Comparison of ENCODE assay signal across 7 cellular contexts in genomic region chr19:54465367-54466109, GRCh38. TPM values are rescaled to one million over a fixed set of nuclear protein-coding genes. Genes with fewer than 3 reads are reported as not detected.
A peak's percentile ranks its signal among the peaks of the same experiment; 100 is the strongest.
DNase-seq lines count a peak whose midpoint lies in the region; ATAC-seq and TF ChIP-seq lines count a peak whose summit lies in the region.
"Had no signal": no experiment of that assay in that cellular context is flagged by ENCODE, and none has a peak within 500 bp of the region (broad histone marks: within the 10 kb centered on the region; RNA-seq: fewer than 3 reads in every experiment).

No MANE protein-coding gene starts in this region.

- WGBS in gastroesophageal sphincter (ENCODE audit: low coverage in 1 of 2), 2 donors: 83 to 88% methylated on average over 4 to 11 of the region's 58 CpGs
- WGBS in transverse colon (ENCODE audit: low coverage in 1 of 2), 2 donors: 96 to 100% methylated on average over 1 to 45 of the region's 58 CpGs

- H3K9me3 ChIP-seq in gastroesophageal sphincter (no peaks in the 10 kb centered on the region), transverse colon (no peaks in the 10 kb centered on the region)

- H3K27ac Mint-ChIP-seq in activated naive CD4-positive, alpha-beta T cell treated with anti-CD3 and anti-CD28 coated beads, Interleukin-2, amount 50 U/mL, for 24 hours: no peak overlapping the region

- in situ Hi-C loops in transverse colon (cut with MboI; ENCODE audit: low pct_ligation_motif_present in 1 of 4, low pct_unique_long_range_greater_than_20kb in 1 of 4, low sequenced_read_pairs in 3 of 4): no loop called here

- TF ChIP-seq POLR2A in gastroesophageal sphincter (IDR thresholded peaks at IDR 0.05): no peak
- TF ChIP-seq POLR2A in transverse colon (IDR thresholded peaks at IDR 0.05): peak; percentile 0

- H3K4me1 ChIP-seq in gastroesophageal sphincter (peaks cover 0 to 70% (median 17%) of the 10 kb centered on the region in 3 donors), transverse colon (peaks cover 11 to 84% (median 61%) of the 10 kb centered on the region in 4 donors)

- H3K27ac ChIP-seq in gastroesophageal sphincter: peak overlapping the region in 3 of 4 donors; percentile 96 to 99 (median 98)
- peak overlapping the region; percentile 96 to 99 (median 98) for H3K27ac ChIP-seq in transverse colon

- H3K27me3 ChIP-seq in gastroesophageal sphincter: peaks cover 16% of the 10 kb centered on the region
- peaks cover 6% of the 10 kb centered on the region for H3K27me3 ChIP-seq in transverse colon

- no peaks in the 10 kb centered on the region for H3K9me3 Mint-ChIP-seq in activated naive CD4-positive, alpha-beta T cell treated with anti-CD3 and anti-CD28 coated beads, Interleukin-2, amount 50 U/mL, for 24 hours

- no peak for TF ChIP-seq EP300 in gastroesophageal sphincter (IDR thresholded peaks at IDR 0.05)
- TF ChIP-seq EP300 in transverse colon (IDR thresholded peaks at IDR 0.05; ENCODE audit: low read depth): no peak

- peaks cover 20% of the 10 kb centered on the region for H3K4me1 Mint-ChIP-seq in activated naive CD4-positive, alpha-beta T cell treated with anti-CD3 and anti-CD28 coated beads, Interleukin-2, amount 50 U/mL, for 24 hours

- H3K4me3 Mint-ChIP-seq in activated naive CD4-positive, alpha-beta T cell treated with anti-CD3 and anti-CD28 coated beads, Interleukin-2, amount 50 U/mL, for 24 hours: peak overlapping the region; percentile 59

- no peak for ATAC-seq in gastroesophageal sphincter
- ATAC-seq in GM18502 (IDR thresholded peaks at IDR 0.05; ENCODE audit: poor library complexity, unreplicated experiment): no peak

- H3K27me3 Mint-ChIP-seq in activated naive CD4-positive, alpha-beta T cell treated with anti-CD3 and anti-CD28 coated beads, Interleukin-2, amount 50 U/mL, for 24 hours: peaks cover 13% of the 10 kb centered on the region

- intact Hi-C loops in transverse colon (cut with DNase I; ENCODE audit: low total_unique reads): no loop called here

- H3K36me3 Mint-ChIP-seq in activated naive CD4-positive, alpha-beta T cell treated with anti-CD3 and anti-CD28 coated beads, Interleukin-2, amount 50 U/mL, for 24 hours: no peaks in the 10 kb centered on the region

- TF ChIP-seq CTCF in gastroesophageal sphincter (IDR thresholded peaks at IDR 0.05) (no peak), transverse colon (IDR thresholded peaks at IDR 0.05) (no peak)

- peaks cover 0 to 19% of the 10 kb centered on the region in 2 donors for H3K36me3 ChIP-seq in gastroesophageal sphincter
- H3K36me3 ChIP-seq in transverse colon: peaks cover 0 to 9% (median 3%) of the 10 kb centered on the region in 4 donors

- H3K4me3 ChIP-seq in gastroesophageal sphincter (peak overlapping the region in 1 of 2 donors; percentile 85), transverse colon (no peak overlapping the region)

- no peak for DNase-seq in activated naive CD4-positive, alpha-beta T cell treated with Interleukin-2 at 50 U/mL for 16 hours
- DNase-seq in transverse colon: no peak
- no peak for DNase-seq in NCI-H1048 (lab: John Stamatoyannopoulos, UW)

RNA-seq across cellular contexts. Expression of gene LENG9, which starts 2.0 kb away (rescaled TPM):
- total RNA-seq in gastroesophageal sphincter (1 to 10 TPM; 2.6 to 9.1 (median 4.5) TPM), transverse colon (10 to 100 TPM in 3 of 4 donors, 1 to 10 TPM in 1; 1.1 to 16.5 (median 12.3) TPM)

RNA-seq across cellular contexts. Expression of gene CDC42EP5, which starts 7.6 kb away (rescaled TPM):
- total RNA-seq in gastroesophageal sphincter: 10 to 100 TPM in 3 of 4 donors, 1 to 10 TPM in 1; 4.2 to 24.1 (median 12.8) TPM
- 100 to 1,000 TPM; 210 to 231 (median 214) TPM for total RNA-seq in transverse colon

RNA-seq across cellular contexts. Expression of gene LENG8, which starts 16.5 kb away (rescaled TPM):
- total RNA-seq in gastroesophageal sphincter (100 to 1,000 TPM in 2 of 4 donors, 10 to 100 TPM in 2; 25.4 to 215 (median 80.9) TPM), transverse colon (1,000 to 10,000 TPM in 1 of 4 donors, 100 to 1,000 TPM in 3; 194 to 1,037 (median 566) TPM)

RNA-seq across cellular contexts. Expression of gene LAIR2, which starts 37.1 kb away (rescaled TPM):
- total RNA-seq in gastroesophageal sphincter: not detected
- 1 to 10 TPM in 1 of 4 donors, not detected in 3; 3.2 TPM for total RNA-seq in transverse colon
- total RNA-seq: SK-MEL-5 had no signal

RNA-seq across cellular contexts. Expression of gene TTYH1, which starts 50.3 kb away (rescaled TPM):
- total RNA-seq in gastroesophageal sphincter (10 to 100 TPM in 1 of 4 donors, 1 to 10 TPM in 3; 1.2 to 19.8 (median 5.5) TPM), transverse colon (1 to 10 TPM; 1.1 to 7.5 (median 3.0) TPM)

Comparison
In these comparisons a context has a peak if more than half of its experiments do, and no peak if none do; other contexts are left out.
1. RNA of gene CDC42EP5, which starts 7.6 kb away (total RNA-seq): 210 to 231 TPM in transverse colon; 4.2 to 24.1 TPM in gastroesophageal sphincter; every median in the first group is over 4 times any median in the second.